ENCODE assay signal across 35 cellular contexts in genomic region chr11:134086376-134086775, GRCh38.
"Had no signal": no experiment of that assay in that cellular context is flagged by ENCODE, and none has a peak within 500 bp of the region (broad histone marks: within the 10 kb centered on the region; RNA-seq: fewer than 3 reads in every experiment).

No MANE protein-coding gene starts in this region.

- H3K4me1 Mint-ChIP-seq: activated T-helper 17 cell treated with anti-CD3 and anti-CD28 coated beads, Interleukin-2, amount 50 U/mL, for 72 hours had no signal

- H3K4me3 ChIP-seq: Peyer's patch had no signal

- H3K4me1 ChIP-seq: Peyer's patch had no signal

- H3K27me3 Mint-ChIP-seq: activated B cell treated with CpG ODN at 0.5 μM for 24 hours; activated CD8-positive, alpha-beta T cell treated with anti-CD3 and anti-CD28 coated beads for 36 hours; activated naive CD8-positive, alpha-beta T cell treated with anti-CD3 and anti-CD28 coated beads for 36 hours; activated T-helper 17 cell treated with anti-CD3 and anti-CD28 coated beads, Interleukin-2, amount 50 U/mL, for 72 hours had no signal

- H3K27ac ChIP-seq: brain microvascular endothelial cell, Peyer's patch, RWPE1, VCaP had no signal

- DNase-seq: activated B cell treated with CpG ODN at 0.5 μM for 24 hours; activated CD4-positive, alpha-beta T cell treated with anti-CD3 and anti-CD28 coated beads for 1 hour; activated CD4-positive, alpha-beta T cell treated with anti-CD3 and anti-CD28 coated beads for 48 hours; activated CD8-positive, alpha-beta T cell treated with anti-CD3 and anti-CD28 coated beads for 36 hours; activated effector memory CD4-positive, alpha-beta T cell treated with anti-CD3 and anti-CD28 coated beads, Interleukin-2, amount 50 U/mL, for 16 hours; activated naive CD4-positive, alpha-beta T cell; activated naive CD4-positive, alpha-beta T cell treated with anti-CD3 and anti-CD28 coated beads, Interleukin-2, amount 50 U/mL, for 16 hours; activated naive CD8-positive, alpha-beta T cell treated with anti-CD3 and anti-CD28 coated beads for 36 hours; activated T-cell treated with anti-CD3 and anti-CD28 coated beads, Interleukin-2, amount 50 U/mL, for 1 hour; activated T-cell treated with anti-CD3 and anti-CD28 coated beads, Interleukin-2, amount 50 U/mL, for 72 hours; brain microvascular endothelial cell; central memory CD4-positive, alpha-beta T cell; Karpas-422; KBM-7; NCI-H1105 treated with DMSO at 0.1 percent for 48 hours; NCI-H1436; NCI-H1694; NCI-H1930; NCI-H2081 treated with DMSO at 0.1 percent for 48 hours; NCI-H345; NCI-H510A; NCI-H526; NCI-H748 treated with DMSO at 0.1 percent for 48 hours; NK-92 treated with Interleukin-12 subunit alpha and Interleukin-12 subunit beta, amount 100 ng/mL, for 24 hours; PC-3; Peyer's patch; SIG-M5; SW 1271; T-helper 1 cell; T-helper 2 cell; T-helper 9 cell had no signal

- H3K27me3 ChIP-seq: brain microvascular endothelial cell, Peyer's patch had no signal

- H3K9me3 Mint-ChIP-seq: activated T-cell treated with anti-CD3 and anti-CD28 coated beads, Interleukin-2, amount 50 U/mL, for 72 hours; activated T-helper 17 cell treated with anti-CD3 and anti-CD28 coated beads, Interleukin-2, amount 50 U/mL, for 72 hours had no signal

- H3K4me3 Mint-ChIP-seq: activated B cell treated with CpG ODN at 0.5 μM for 24 hours; activated CD8-positive, alpha-beta T cell treated with anti-CD3 and anti-CD28 coated beads for 36 hours; activated naive CD8-positive, alpha-beta T cell treated with anti-CD3 and anti-CD28 coated beads for 36 hours; activated T-cell treated with anti-CD3 and anti-CD28 coated beads, Interleukin-2, amount 50 U/mL, for 72 hours; activated T-helper 17 cell treated with anti-CD3 and anti-CD28 coated beads, Interleukin-2, amount 50 U/mL, for 72 hours had no signal

- H3K36me3 ChIP-seq: brain microvascular endothelial cell, Peyer's patch had no signal

- ATAC-seq: activated CD8-positive, alpha-beta T cell treated with anti-CD3 and anti-CD28 coated beads for 36 hours; activated T-cell treated with anti-CD3 and anti-CD28 coated beads, Interleukin-2, amount 50 U/mL, for 72 hours; activated T-helper 17 cell treated with anti-CD3 and anti-CD28 coated beads, Interleukin-2, amount 50 U/mL, for 72 hours; PC-3; Right ventricle myocardium inferior had no signal

- H3K27ac Mint-ChIP-seq: activated B cell treated with CpG ODN at 0.5 μM for 24 hours; activated CD8-positive, alpha-beta T cell treated with anti-CD3 and anti-CD28 coated beads for 36 hours; activated naive CD8-positive, alpha-beta T cell treated with anti-CD3 and anti-CD28 coated beads for 36 hours; activated T-cell treated with anti-CD3 and anti-CD28 coated beads, Interleukin-2, amount 50 U/mL, for 72 hours; activated T-helper 17 cell treated with anti-CD3 and anti-CD28 coated beads, Interleukin-2, amount 50 U/mL, for 72 hours had no signal
